Comparison of ENCODE assay signal across 8 cellular contexts in genomic region chr5:32444946-32445758, GRCh38. TPM values are rescaled to one million over a fixed set of nuclear protein-coding genes. Genes with fewer than 3 reads are reported as not detected.
DNase-seq lines count a peak whose midpoint lies in the region; ATAC-seq and TF ChIP-seq lines count a peak whose summit lies in the region.

No MANE protein-coding gene starts in this region.

- TF ChIP-seq CTCF in BE2C (IDR thresholded peaks at IDR 0.05; ENCODE audit: low read depth, low read length), result no peak
- no peak for TF ChIP-seq CTCF in brain microvascular endothelial cell (IDR thresholded peaks at IDR 0.05; ENCODE audit: low read depth, low read length, missing control alignments)

- H3K9me3 ChIP-seq in BE2C (no peaks in the 10 kb centered on the region), mononuclear cell (ENCODE audit: low read depth, low read length) (no peaks in the 10 kb centered on the region)

- TF ChIP-seq RAD21 in Ishikawa (IDR thresholded peaks at IDR 0.05; ENCODE audit: low read depth), result no peak

- H3K4me3 ChIP-seq in BE2C (ENCODE audit: low read depth, low read length), result peak overlapping the region; percentile 92
- H3K4me3 ChIP-seq in brain microvascular endothelial cell (ENCODE audit: low read depth, low read length), result peak overlapping the region; percentile 80
- H3K4me3 ChIP-seq in mononuclear cell (ENCODE audit: low read length), result peak overlapping the region; percentile 87

- no peaks in the 10 kb centered on the region; the same call in 1 of the 2 replicates for H3K4me1 ChIP-seq in BE2C
- H3K4me1 ChIP-seq in mononuclear cell (ENCODE audit: insufficient read depth, low read length), result peaks cover 43% of the 10 kb centered on the region

- no peak for DNase-seq in BE2C
- no peak for DNase-seq in brain microvascular endothelial cell
- DNase-seq in DMS153 (lab: John Stamatoyannopoulos, UW), result no peak
- DNase-seq in OCI-M2 (lab: John Stamatoyannopoulos, UW; ENCODE audit: unreplicated experiment), result no peak
- DNase-seq in GOT3 (lab: John Stamatoyannopoulos, UW), result no peak

- no peak for TF ChIP-seq EP300 in Ishikawa (IDR thresholded peaks at IDR 0.05; ENCODE audit: borderline replicate concordance)

- no peaks in the 10 kb centered on the region for H3K27me3 ChIP-seq in BE2C
- no peaks in the 10 kb centered on the region for H3K27me3 ChIP-seq in brain microvascular endothelial cell (replicated peaks)
- no peaks in the 10 kb centered on the region for H3K27me3 ChIP-seq in mononuclear cell (ENCODE audit: insufficient read depth, low read length)

- no peak for ATAC-seq in HG03097 (IDR thresholded peaks at IDR 0.05; ENCODE audit: low FRiP score, unreplicated experiment)

- H3K36me3 ChIP-seq in BE2C, result peaks cover 2% of the 10 kb centered on the region; the same call in 1 of the 2 replicates
- H3K36me3 ChIP-seq in brain microvascular endothelial cell (replicated peaks), result no peaks in the 10 kb centered on the region

- peak overlapping the region; percentile 77 for H3K27ac ChIP-seq in brain microvascular endothelial cell

- in situ Hi-C loops in brain microvascular endothelial cell (cut with HindIII; ENCODE audit: low pct_ligation_motif_present, low sequenced_read_pairs), result no loop called here

TF ChIP-seq in Ishikawa, 13 proteins besides CTCF, POLR2A, EP300 and RAD21:
- TF ChIP-seq TAF1 (IDR thresholded peaks at IDR 0.05; ENCODE audit: low read depth) (0 out of 2 replicates have a peak, but pooled peaks have one; percentile 1), CREB1 (IDR thresholded peaks at IDR 0.05; ENCODE audit: low read depth) (no peak)
TF ChIP-seq in Ishikawa: peak in this region for 1.

RNA-seq across cellular contexts. Expression of gene ZFR, which starts 0.6 kb away (rescaled TPM):
- 68.5 TPM for polyA plus RNA-seq in BE2C (2012; ENCODE audit: insufficient read depth, insufficient read length, low read depth)
- 91.8 TPM for total RNA-seq in mononuclear cell
